ENCODE assay signal across 15 cellular contexts in the genomic region with DNA sequence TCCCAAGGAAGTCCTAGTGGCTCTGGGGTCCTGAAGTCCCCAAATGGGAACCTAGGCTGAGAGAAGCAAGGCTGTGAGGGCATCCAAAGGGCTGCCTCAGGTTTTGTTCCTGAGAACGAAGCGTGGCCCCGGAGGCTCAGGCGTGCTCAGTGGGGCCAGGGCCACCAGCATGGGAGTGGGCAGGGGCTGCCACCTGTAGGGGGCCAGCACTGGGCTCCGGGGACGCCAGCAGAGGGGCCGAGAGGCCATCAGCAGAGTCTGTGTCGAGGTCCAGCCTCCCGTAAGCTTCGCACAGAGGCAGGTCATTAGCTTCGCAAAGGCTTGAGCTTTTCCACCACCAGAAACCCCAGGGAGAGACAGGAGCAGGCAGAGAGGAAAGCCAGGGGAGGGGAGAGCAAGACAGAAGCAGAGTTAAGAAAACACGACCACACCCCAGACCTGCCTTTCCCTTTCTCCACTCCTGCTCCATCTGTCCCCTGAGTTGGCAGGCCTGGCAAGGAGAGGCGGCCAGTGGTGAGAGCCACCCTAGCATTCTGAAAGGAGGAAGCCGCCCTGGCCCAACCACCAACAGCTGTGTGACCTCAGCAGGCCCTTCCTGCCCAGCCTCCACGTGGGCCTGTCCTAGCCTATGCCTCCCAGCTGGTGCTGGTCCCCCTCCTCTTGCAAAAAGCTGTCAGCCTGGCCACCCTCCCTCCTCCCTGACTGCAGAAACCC. TPM values are rescaled to one million over a fixed set of nuclear protein-coding genes. Genes with fewer than 3 reads are reported as not detected.
A peak's percentile ranks its signal among the peaks of the same experiment; 100 is the strongest.
DNase-seq lines count a peak whose midpoint lies in the region; ATAC-seq and TF ChIP-seq lines count a peak whose summit lies in the region.
"Had no signal": no experiment of that assay in that cellular context is flagged by ENCODE, and none has a peak within 500 bp of the region (broad histone marks: within the 10 kb centered on the region; RNA-seq: fewer than 3 reads in every experiment).

No MANE protein-coding gene starts in this region.

- DNase-seq in MV-4-11 (lab: John Stamatoyannopoulos, UW) (peak; percentile 85), ascending aorta (ENCODE audit: low spot score in 2 of 2) (peak; percentile 47 to 78), lower leg skin (ENCODE audit: low spot score in 2 of 2) (peak; percentile 46 to 91), COLO829 (ENCODE audit: low spot score) (no peak), NCI-H1436 (lab: John Stamatoyannopoulos, UW) (no peak), mesenteric fat pad (ENCODE audit: low spot score) (no peak), mesothelial cell of epicardium (ENCODE audit: low spot score in 2 of 2, unreplicated experiment in 2 of 2) (no peak)
- no peak for DNase-seq in stimulated activated effector memory CD8-positive, alpha-beta T cell treated with anti-CD3 and anti-CD28 coated beads, Interleukin-12 subunit alpha, Interleukin-12 subunit beta, amount 100 ng/mL, for 72 hours (ENCODE audit: low spot score in 2 of 2)
- DNase-seq: activated CD4-positive, alpha-beta T cell treated with anti-CD3 and anti-CD28 coated beads for 36 hours; DMS153; NCI-H1092; NCI-H69; ovary had no signal

- no peaks in the 10 kb centered on the region for H3K27me3 ChIP-seq in ascending aorta
- H3K27me3 ChIP-seq: esophagus muscularis mucosa, ovary had no signal

- H3K4me1 ChIP-seq in ascending aorta, result peaks cover 7 to 9% of the 10 kb centered on the region in 2 donors

- intact Hi-C loops in ascending aorta (cut with DNase I), result loop anchor here (10.0 kb wide), 1 partner anchor 987 kb away; a partner anchor contains a TSS
- intact Hi-C loops in lower leg skin (cut with DNase I; ENCODE audit: low total_unique reads), result no loop called here

- no peaks in the 10 kb centered on the region for H3K27me3 Mint-ChIP-seq in mesothelial cell of epicardium (ENCODE audit: low read depth)
- H3K27me3 Mint-ChIP-seq: activated CD4-positive, alpha-beta T cell treated with anti-CD3 and anti-CD28 coated beads for 36 hours had no signal

- ATAC-seq in stimulated activated effector memory CD8-positive, alpha-beta T cell treated with anti-CD3 and anti-CD28 coated beads, Interleukin-12 subunit alpha, Interleukin-12 subunit beta, amount 100 ng/mL, for 72 hours, result peak; percentile 11

- H3K4me3 Mint-ChIP-seq in stimulated activated effector memory CD8-positive, alpha-beta T cell treated with anti-CD3 and anti-CD28 coated beads, Interleukin-12 subunit alpha, Interleukin-12 subunit beta, amount 100 ng/mL, for 72 hours, result no peak overlapping the region
- no peak overlapping the region for H3K4me3 Mint-ChIP-seq in mesothelial cell of epicardium
- H3K4me3 Mint-ChIP-seq: activated CD4-positive, alpha-beta T cell treated with anti-CD3 and anti-CD28 coated beads for 36 hours had no signal

- TF ChIP-seq CTCF in ascending aorta (IDR thresholded peaks at IDR 0.05) (no peak), lower leg skin (IDR thresholded peaks at IDR 0.05) (no peak), mesothelial cell of epicardium (IDR thresholded peaks at IDR 0.05; ENCODE audit: unreplicated experiment) (no peak)

- peaks cover 40 to 66% of the 10 kb centered on the region in 2 donors for H3K36me3 ChIP-seq in ascending aorta
- H3K36me3 ChIP-seq: ovary had no signal

- no peaks in the 10 kb centered on the region for H3K9me3 Mint-ChIP-seq in stimulated activated effector memory CD8-positive, alpha-beta T cell treated with anti-CD3 and anti-CD28 coated beads, Interleukin-12 subunit alpha, Interleukin-12 subunit beta, amount 100 ng/mL, for 72 hours
- H3K9me3 Mint-ChIP-seq in mesothelial cell of epicardium, result no peaks in the 10 kb centered on the region
- H3K9me3 Mint-ChIP-seq: activated T-helper 2 cell treated with anti-CD3 and anti-CD28 coated beads, Interferon-gamma antibody, Interleukin-2, Interleukin-4, amounts not matched to agents 10 μg/mL and 5 μg/mL and 100 μg/mL, durations not matched to agents 14 hours and 24 hours and 36 hours had no signal

- no peak for TF ChIP-seq POLR2A in lower leg skin (IDR thresholded peaks at IDR 0.05)

- peak overlapping the region; percentile 79 for H3K27ac Mint-ChIP-seq in stimulated activated effector memory CD8-positive, alpha-beta T cell treated with anti-CD3 and anti-CD28 coated beads, Interleukin-12 subunit alpha, Interleukin-12 subunit beta, amount 100 ng/mL, for 72 hours
- H3K27ac Mint-ChIP-seq in mesothelial cell of epicardium, result no peak overlapping the region
- H3K27ac Mint-ChIP-seq: activated T-helper 2 cell treated with anti-CD3 and anti-CD28 coated beads, Interferon-gamma antibody, Interleukin-2, Interleukin-4, amounts not matched to agents 10 μg/mL and 5 μg/mL and 100 μg/mL, durations not matched to agents 14 hours and 24 hours and 36 hours had no signal

- no peak overlapping the region for H3K27ac ChIP-seq in ascending aorta
- H3K27ac ChIP-seq: ovary had no signal

- H3K9me3 ChIP-seq in ascending aorta, result no peaks in the 10 kb centered on the region
- H3K9me3 ChIP-seq: esophagus muscularis mucosa, ovary had no signal

- H3K36me3 Mint-ChIP-seq in stimulated activated effector memory CD8-positive, alpha-beta T cell treated with anti-CD3 and anti-CD28 coated beads, Interleukin-12 subunit alpha, Interleukin-12 subunit beta, amount 100 ng/mL, for 72 hours, result peaks cover 80% of the 10 kb centered on the region
- H3K36me3 Mint-ChIP-seq in mesothelial cell of epicardium, result peaks cover 9% of the 10 kb centered on the region

- H3K4me3 ChIP-seq in ascending aorta, result peak overlapping the region in 1 of 2 donors; percentile 8
- H3K4me3 ChIP-seq in lower leg skin (ENCODE audit: low read depth, poor library complexity, severe bottlenecking), result no peak overlapping the region
- H3K4me3 ChIP-seq: esophagus muscularis mucosa, ovary had no signal

- peaks cover 37% of the 10 kb centered on the region for H3K4me1 Mint-ChIP-seq in stimulated activated effector memory CD8-positive, alpha-beta T cell treated with anti-CD3 and anti-CD28 coated beads, Interleukin-12 subunit alpha, Interleukin-12 subunit beta, amount 100 ng/mL, for 72 hours
- H3K4me1 Mint-ChIP-seq in mesothelial cell of epicardium, result peaks cover 3% of the 10 kb centered on the region

- 83 to 85% methylated on average over 13 to 15 of the region's 15 CpGs for WGBS in lower leg skin, 2 donors

RNA-seq across cellular contexts. Expression of a gene that starts 5.5 kb away (rescaled TPM):
- total RNA-seq in ascending aorta, result 5.3 TPM
- total RNA-seq in lower leg skin, result 10 to 100 TPM; 21.7 to 37.4 (median 27.4) TPM
- total RNA-seq in mesenteric fat pad, result 15.8 TPM
- total RNA-seq in mesothelial cell of epicardium, result 22.8 to 25.6 TPM (median 24.9 TPM) in 3 replicates

RNA-seq across cellular contexts. Expression of a gene that starts 6.4 kb away (rescaled TPM):
- 52.2 TPM for total RNA-seq in ascending aorta
- 10 to 100 TPM; 12.3 to 31.1 (median 26.9) TPM for total RNA-seq in lower leg skin
- 25.6 TPM for total RNA-seq in mesenteric fat pad
- 35.1 to 39.4 TPM (median 36.0 TPM) in 3 replicates for total RNA-seq in mesothelial cell of epicardium

RNA-seq across cellular contexts. Expression of a gene that starts 6.5 kb away (rescaled TPM):
- total RNA-seq in ascending aorta (1,203 TPM), lower leg skin (1,000 to 10,000 TPM; 2,005 to 2,991 (median 2,631) TPM), mesenteric fat pad (1,535 TPM), mesothelial cell of epicardium (2,220 to 2,356 TPM (median 2,311 TPM) in 3 replicates)

RNA-seq across cellular contexts. Expression of a gene that starts 14.8 kb away (rescaled TPM):
- 19.9 TPM for total RNA-seq in ascending aorta
- 10 to 100 TPM; 20.1 to 54.3 (median 36.3) TPM for total RNA-seq in lower leg skin
- total RNA-seq in mesenteric fat pad, result 30.8 TPM
- 29.4 to 31.4 TPM (median 30.0 TPM) in 3 replicates for total RNA-seq in mesothelial cell of epicardium

RNA-seq across cellular contexts. Expression of a gene that starts 14.8 kb away (rescaled TPM):
- 4.4 TPM for total RNA-seq in ascending aorta
- total RNA-seq in lower leg skin, result 10 to 100 TPM; 31.2 to 40.7 (median 35.4) TPM
- total RNA-seq in mesenteric fat pad, result 13.5 TPM
- total RNA-seq in mesothelial cell of epicardium, result 10.3 to 12.7 TPM (median 12.1 TPM) in 3 replicates

Comparison
In these comparisons a context has a peak if more than half of its experiments do, and no peak if none do; other contexts are left out.
1. DNase-seq: peak in MV-4-11 (single experiment), ascending aorta (2 of 2) and lower leg skin (2 of 2); none in stimulated activated effector memory CD8-positive, alpha-beta T cell treated with anti-CD3 and anti-CD28 coated beads, Interleukin-12 subunit alpha, Interleukin-12 subunit beta, amount 100 ng/mL, for 72 hours (0 of 2), COLO829 (single experiment), NCI-H1436 (single experiment), mesenteric fat pad (single experiment) and mesothelial cell of epicardium (0 of 2).